In the genomic region with DNA sequence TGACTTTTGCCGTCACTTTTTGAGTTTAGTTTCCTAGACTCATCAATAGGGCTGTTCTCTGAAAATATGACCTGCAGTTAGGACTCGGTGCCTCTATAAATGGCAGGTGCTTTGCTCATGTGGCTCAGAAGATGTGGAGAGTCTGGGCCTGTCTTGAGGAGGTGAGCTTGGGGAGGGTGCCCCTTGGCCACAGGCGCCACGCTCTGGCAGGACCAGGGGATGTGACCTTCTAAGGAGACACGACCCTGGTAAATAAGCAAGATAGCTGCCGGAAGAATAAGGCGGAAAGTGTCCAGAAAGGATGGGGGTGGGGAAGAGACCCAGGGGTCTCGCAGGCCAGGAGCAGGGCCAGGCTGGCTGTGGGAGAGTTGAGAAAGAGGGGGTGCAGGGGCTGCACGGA, we compare ENCODE assay signal across 29 cellular contexts.
"Had no signal": no experiment of that assay in that cellular context is flagged by ENCODE, and none has a peak within 500 bp of the region (broad histone marks: within the 10 kb centered on the region; RNA-seq: fewer than 3 reads in every experiment).

No MANE protein-coding gene starts in this region.

- H3K27ac ChIP-seq: ascending aorta, body of pancreas, SK-N-MC had no signal

- ATAC-seq: activated naive CD8-positive, alpha-beta T cell treated with anti-CD3 and anti-CD28 coated beads, Interleukin-2, amount 50 U/mL, for 24 hours; activated T-helper 17 cell treated with anti-CD3 and anti-CD28 coated beads, Interleukin-2, amount 50 U/mL, for 72 hours; body of pancreas; Panc1; Right ventricle myocardium inferior; T-cell had no signal

- H3K9me3 Mint-ChIP-seq: activated B cell treated with CpG ODN at 0.5 μM for 24 hours; activated CD4-positive, alpha-beta T cell treated with anti-CD3 and anti-CD28 coated beads, Interleukin-2, amount 10 ng/mL, durations not matched to agents 24 days and 14 days; activated naive CD4-positive, alpha-beta T cell treated with anti-CD3 and anti-CD28 coated beads, Interleukin-2, amount 50 U/mL, for 24 hours; activated naive CD8-positive, alpha-beta T cell treated with anti-CD3 and anti-CD28 coated beads, Interleukin-2, amount 50 U/mL, for 24 hours; activated T-helper 17 cell treated with anti-CD3 and anti-CD28 coated beads, Interleukin-2, amount 50 U/mL, for 72 hours; central memory CD8-positive, alpha-beta T cell; T-cell had no signal

- H3K9me3 ChIP-seq: ascending aorta, body of pancreas had no signal

- H3K4me3 ChIP-seq: ascending aorta, body of pancreas, SK-N-MC had no signal

- H3K27ac Mint-ChIP-seq: activated B cell treated with CpG ODN at 0.5 μM for 24 hours; activated CD4-positive, alpha-beta T cell treated with anti-CD3 and anti-CD28 coated beads, Interleukin-2, amount 10 ng/mL, durations not matched to agents 24 days and 14 days; activated naive CD4-positive, alpha-beta T cell treated with anti-CD3 and anti-CD28 coated beads, Interleukin-2, amount 50 U/mL, for 24 hours; activated naive CD8-positive, alpha-beta T cell treated with anti-CD3 and anti-CD28 coated beads, Interleukin-2, amount 50 U/mL, for 24 hours; activated T-helper 17 cell treated with anti-CD3 and anti-CD28 coated beads, Interleukin-2, amount 50 U/mL, for 72 hours; T-cell had no signal

- H3K36me3 ChIP-seq: ascending aorta had no signal

- H3K36me3 Mint-ChIP-seq: activated naive CD4-positive, alpha-beta T cell treated with anti-CD3 and anti-CD28 coated beads, Interleukin-2, amount 50 U/mL, for 24 hours; T-cell had no signal

- H3K27me3 Mint-ChIP-seq: activated B cell treated with CpG ODN at 0.5 μM for 24 hours; activated naive CD4-positive, alpha-beta T cell treated with anti-CD3 and anti-CD28 coated beads, Interleukin-2, amount 50 U/mL, for 24 hours; activated naive CD8-positive, alpha-beta T cell treated with anti-CD3 and anti-CD28 coated beads, Interleukin-2, amount 50 U/mL, for 24 hours; activated T-helper 17 cell treated with anti-CD3 and anti-CD28 coated beads, Interleukin-2, amount 50 U/mL, for 72 hours; central memory CD8-positive, alpha-beta T cell; T-cell had no signal

- DNase-seq: activated B cell treated with CpG ODN at 0.5 μM for 24 hours; activated CD4-positive, alpha-beta T cell treated with anti-CD3 and anti-CD28 coated beads for 1 hour; activated CD4-positive, alpha-beta T cell treated with anti-CD3 and anti-CD28 coated beads, Interleukin-2, amount 10 ng/mL, durations not matched to agents 24 days and 14 days; activated CD4-positive, alpha-beta T cell treated with anti-CD3 and anti-CD28 coated beads, Interleukin-2, amount 50 U/mL, for 48 hours; activated naive CD4-positive, alpha-beta T cell; activated naive CD8-positive, alpha-beta T cell treated with anti-CD3 and anti-CD28 coated beads, Interleukin-2, amount 50 U/mL, for 24 hours; activated T-cell treated with anti-CD3 and anti-CD28 coated beads for 4 hours; activated T-cell treated with anti-CD3 and anti-CD28 coated beads, Interleukin-2, amount 50 U/mL, for 48 hours; amniotic stem cell; KG1; NCI-H1048; NCI-H146; NCI-H2171; NCI-H2227 treated with DMSO at 0.1 percent for 48 hours; NCI-H526; NCI-H774; OCI-M1; RPMI8226; T-cell; T-helper 2 cell; T1000 had no signal

- H3K4me3 Mint-ChIP-seq: activated B cell treated with CpG ODN at 0.5 μM for 24 hours; activated CD4-positive, alpha-beta T cell treated with anti-CD3 and anti-CD28 coated beads, Interleukin-2, amount 10 ng/mL, durations not matched to agents 24 days and 14 days; activated naive CD4-positive, alpha-beta T cell treated with anti-CD3 and anti-CD28 coated beads, Interleukin-2, amount 50 U/mL, for 24 hours; activated naive CD8-positive, alpha-beta T cell treated with anti-CD3 and anti-CD28 coated beads, Interleukin-2, amount 50 U/mL, for 24 hours; activated T-helper 17 cell treated with anti-CD3 and anti-CD28 coated beads, Interleukin-2, amount 50 U/mL, for 72 hours; central memory CD8-positive, alpha-beta T cell; T-cell had no signal

- H3K27me3 ChIP-seq: ascending aorta, body of pancreas had no signal
